ENCODE assay signal across 10 cellular contexts in the genomic region with DNA sequence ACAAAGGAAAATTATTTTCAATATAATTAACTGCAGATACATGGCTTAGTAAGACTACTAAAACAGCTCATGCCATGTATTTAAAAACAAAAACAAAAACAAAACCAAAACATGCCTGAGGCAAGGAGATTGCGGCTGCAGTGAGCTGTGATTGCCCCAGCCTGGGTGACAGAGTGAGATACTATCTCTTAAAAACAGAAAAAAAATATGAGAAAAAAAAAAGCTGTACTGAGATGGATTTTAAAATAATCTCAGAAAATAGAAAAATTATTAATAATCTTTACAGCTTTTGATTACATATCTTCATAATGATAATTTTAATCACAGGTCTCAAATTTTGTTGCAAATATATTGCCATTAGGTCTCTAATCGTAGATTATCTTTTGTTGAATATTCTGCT. TPM values are rescaled to one million over a fixed set of nuclear protein-coding genes. Genes with fewer than 3 reads are reported as not detected.
DNase-seq lines count a peak whose midpoint lies in the region; ATAC-seq, FAIRE-seq and TF ChIP-seq lines count a peak whose summit lies in the region.
"Had no signal": no experiment of that assay in that cellular context is flagged by ENCODE, and none has a peak within 500 bp of the region (broad histone marks: within the 10 kb centered on the region; RNA-seq: fewer than 3 reads in every experiment).

No MANE protein-coding gene starts in this region.

- TF ChIP-seq EP300 in A549 (IDR thresholded peaks at IDR 0.05) (no peak), SK-N-SH (IDR thresholded peaks at IDR 0.05; ENCODE audit: borderline replicate concordance in 1 of 2, low read depth in 1 of 2, low read length in 1 of 2) (0 out of 4 replicates have a peak, but pooled peaks of 1 of the 2 experiments have one; percentile 8)

- H3K79me2 ChIP-seq in SK-N-SH (ENCODE audit: insufficient read depth) = no peaks in the 10 kb centered on the region

- TF ChIP-seq CTCF in A549 (IDR thresholded peaks at IDR 0.05) = no peak
- no peak for TF ChIP-seq CTCF in SK-N-SH (IDR thresholded peaks at IDR 0.05)
- TF ChIP-seq CTCF in fibroblast of pulmonary artery (IDR thresholded peaks at IDR 0.05; ENCODE audit: low read length, missing control alignments) = no peak

- TF ChIP-seq POLR2A in A549 (IDR thresholded peaks at IDR 0.05; ENCODE audit: low read length) = no peak

- H3F3A ChIP-seq in SK-N-SH (replicated peaks; ENCODE audit: insufficient read depth) = no peaks in the 10 kb centered on the region

- WGBS in A549 (ENCODE audit: missing lambda C conversion rate) = 34% methylated on average over 2 of the region's 2 CpGs
- WGBS in SK-N-SH (ENCODE audit: low lambda C conversion rate) = 23% methylated on average over 2 of the region's 2 CpGs

- H3K9me2 ChIP-seq in SK-N-SH = no peaks in the 10 kb centered on the region

- H3K27ac ChIP-seq in A549 (peak overlapping the region; percentile 48 to 59; a peak in 3 of 6 replicates), SK-N-SH (ENCODE audit: low read depth in 2 of 2, low read length in 1 of 2) (peak overlapping the region in 1 of 2 experiments; percentile 31; a peak in 1 of 4 replicates)
- H3K27ac ChIP-seq: sigmoid colon had no signal

- POLR2A ChIA-PET in A549 (lab: Yijun Ruan, JAX) = interaction anchor here (1.0 to 1.2 kb wide), 2 partner anchors 24 to 205 kb away, joined by 9 to 10 read pairs; partner anchors contain the start of gene LIN9
- POLR2A ChIA-PET in SK-N-SH (lab: Yijun Ruan, JAX) = interaction anchor here (1.1 kb wide), 1 partner anchor 24 kb away, joined by 7 read pairs; the partner anchor contains the start of gene LIN9

- DNase-seq in A549 (ENCODE audit: low read depth in 1 of 2, low spot score in 1 of 2) (no peak), GF-D8 (lab: John Stamatoyannopoulos, UW) (peak; percentile 3), SK-N-SH (peak; percentile 35), fibroblast of pulmonary artery (ENCODE audit: low read depth) (no peak), GM19238 (ENCODE audit: insufficient read length, low spot score) (no peak), posterior vena cava (ENCODE audit: low spot score) (no peak), AG08396 (ENCODE audit: low spot score) (no peak)
- DNase-seq: sigmoid colon, T1000 had no signal

- peak overlapping the region; percentile 35; the same call in 2 of the 3 replicates for H3K4me3 ChIP-seq in A549
- peak overlapping the region in 1 of 2 experiments; percentile 29; a peak in 2 of 4 replicates for H3K4me3 ChIP-seq in SK-N-SH (ENCODE audit: low read depth in 2 of 2, low read length in 1 of 2)
- H3K4me3 ChIP-seq in fibroblast of pulmonary artery (replicated peaks; ENCODE audit: low read depth, low read length) = peak overlapping the region; percentile 17
- H3K4me3 ChIP-seq: sigmoid colon had no signal

- ATAC-seq in A549 (peak in 1 of 2 experiments; percentile 47; a peak in 4 of 6 replicates), GM19023 (IDR thresholded peaks at IDR 0.05; ENCODE audit: unreplicated experiment) (no peak)

- H3K4me2 ChIP-seq in A549 = peak overlapping the region; percentile 80
- H3K4me2 ChIP-seq in SK-N-SH = peak overlapping the region; percentile 56

- H3K27me3 ChIP-seq in SK-N-SH (ENCODE audit: insufficient read depth) = no peaks in the 10 kb centered on the region
- H3K27me3 ChIP-seq: sigmoid colon had no signal

- H3K9me3 ChIP-seq in A549 = no peaks in the 10 kb centered on the region
- H3K9me3 ChIP-seq in SK-N-SH = no peaks in the 10 kb centered on the region
- H3K9me3 ChIP-seq: sigmoid colon had no signal

- H3K36me3 ChIP-seq in SK-N-SH (replicated peaks in 1 of 2; ENCODE audit: control insufficient read depth in 1 of 2, insufficient read depth in 2 of 2, low read length in 1 of 2) = no peaks in the 10 kb centered on the region
- H3K36me3 ChIP-seq: sigmoid colon had no signal

- no peaks in the 10 kb centered on the region for H3K4me1 ChIP-seq in A549
- peaks cover 0 to 2% of the 10 kb centered on the region in 2 experiments; a peak in 2 of 4 replicates for H3K4me1 ChIP-seq in SK-N-SH (ENCODE audit: control insufficient read depth in 1 of 2, insufficient read depth in 2 of 2, low read depth in 1 of 2, low read length in 1 of 2)
- H3K4me1 ChIP-seq: sigmoid colon had no signal

- CTCF ChIA-PET in A549 (lab: Yijun Ruan, JAX) (interaction anchor here (0.6 to 4.1 kb wide), 34 partner anchors 9 to 1744 kb away, joined by 3 to 57 read pairs (median 4); partner anchors contain the start of gene LIN9), SK-N-SH (lab: Yijun Ruan, JAX) (interaction anchor here (0.6 to 7.9 kb wide), 42 partner anchors 9 to 1001 kb away, joined by 3 to 75 read pairs (median 4); partner anchors contain the start of genes H3-3A and LIN9)

- no peak for FAIRE-seq in A549 (lab: Jason Lieb, UNC)

- TF ChIP-seq RAD21 in A549 (conservative IDR thresholded peaks at IDR 0.05 in 1 of 2, IDR thresholded peaks at IDR 0.05 in 1 of 2) = no peak
- no peak for TF ChIP-seq RAD21 in SK-N-SH (IDR thresholded peaks at IDR 0.05; ENCODE audit: low read length)

- no peaks in the 10 kb centered on the region for H4K20me1 ChIP-seq in SK-N-SH (ENCODE audit: insufficient read depth)

- intact Hi-C loops in posterior vena cava (cut with DNase I) = no loop called here

- H3K9ac ChIP-seq in SK-N-SH = no peak overlapping the region; the same call in 1 of the 2 replicates

- H2AFZ ChIP-seq in SK-N-SH (ENCODE audit: low read depth) = peak overlapping the region; percentile 75

TF ChIP-seq in A549, 52 proteins besides CTCF, POLR2A, EP300 and RAD21 (continues in another document):
- TF ChIP-seq CEBPB (IDR thresholded peaks at IDR 0.05) (no peak), SREBF2 (IDR thresholded peaks at IDR 0.05) (no peak), EHF (CRISPR knock-in tag; IDR thresholded peaks at IDR 0.05) (no peak)
- TF ChIP-seq, protein P1, sequence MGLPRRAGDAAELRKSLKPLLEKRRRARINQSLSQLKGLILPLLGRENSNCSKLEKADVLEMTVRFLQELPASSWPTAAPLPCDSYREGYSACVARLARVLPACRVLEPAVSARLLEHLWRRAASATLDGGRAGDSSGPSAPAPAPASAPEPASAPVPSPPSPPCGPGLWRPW (IDR thresholded peaks at IDR 0.05) = no peak

TF ChIP-seq in SK-N-SH, 30 proteins besides CTCF, POLR2A, EP300 and RAD21:
- TF ChIP-seq FOXJ3 (CRISPR knock-in tag; IDR thresholded peaks at IDR 0.05) (no peak), GATA2 (CRISPR knock-in tag; IDR thresholded peaks at IDR 0.05) (peak; percentile 2; the same call in 1 of the 2 replicates)

RNA-seq across cellular contexts. Expression of gene LIN9, which starts 24.0 kb away (rescaled TPM):
- polyA plus RNA-seq in A549 (2011; rRNA removed) (10.9 and 14.7 TPM in 2 replicates), A549 (2017; fragmentation: RNase III; extraction: RNeasy Plus Mini Kit Qiagen cat#74134 plus additional on column Dnase treatment) (7.9 to 9.0 TPM (median 8.3 TPM) in 3 replicates), SK-N-SH (2012; rRNA removed) (1.7 and 2.5 TPM in 2 replicates)
- polyA plus RNA-seq in A549 (2012; cell fraction: cytosol; rRNA removed) = 3.4 TPM in 2 replicates
- polyA plus RNA-seq in A549 (2012; cell fraction: nucleus; rRNA removed) = 1.9 and 3.1 TPM in 2 replicates
- polyA minus RNA-seq in A549 (2011; rRNA and poly(A)+ RNA removed) = 3.8 and 4.4 TPM in 2 replicates
- polyA plus RNA-seq in SK-N-SH (2012; cell fraction: cytosol; rRNA removed) = 2.6 and 2.9 TPM in 2 replicates
- 1.5 and 2.3 TPM in 2 replicates for polyA plus RNA-seq in SK-N-SH (2012; cell fraction: nucleus; rRNA removed)
- 1 to 10 TPM; 1.7 to 2.4 TPM for total RNA-seq in posterior vena cava

Comparison
In these comparisons a context has a peak if more than half of its experiments do, and no peak if none do; other contexts are left out.
1. DNase-seq: peak in GF-D8 (single experiment) and SK-N-SH (single experiment); none in A549 (0 of 2), fibroblast of pulmonary artery (single experiment), GM19238 (single experiment), posterior vena cava (single experiment) and AG08396 (single experiment).